In the genomic region with DNA sequence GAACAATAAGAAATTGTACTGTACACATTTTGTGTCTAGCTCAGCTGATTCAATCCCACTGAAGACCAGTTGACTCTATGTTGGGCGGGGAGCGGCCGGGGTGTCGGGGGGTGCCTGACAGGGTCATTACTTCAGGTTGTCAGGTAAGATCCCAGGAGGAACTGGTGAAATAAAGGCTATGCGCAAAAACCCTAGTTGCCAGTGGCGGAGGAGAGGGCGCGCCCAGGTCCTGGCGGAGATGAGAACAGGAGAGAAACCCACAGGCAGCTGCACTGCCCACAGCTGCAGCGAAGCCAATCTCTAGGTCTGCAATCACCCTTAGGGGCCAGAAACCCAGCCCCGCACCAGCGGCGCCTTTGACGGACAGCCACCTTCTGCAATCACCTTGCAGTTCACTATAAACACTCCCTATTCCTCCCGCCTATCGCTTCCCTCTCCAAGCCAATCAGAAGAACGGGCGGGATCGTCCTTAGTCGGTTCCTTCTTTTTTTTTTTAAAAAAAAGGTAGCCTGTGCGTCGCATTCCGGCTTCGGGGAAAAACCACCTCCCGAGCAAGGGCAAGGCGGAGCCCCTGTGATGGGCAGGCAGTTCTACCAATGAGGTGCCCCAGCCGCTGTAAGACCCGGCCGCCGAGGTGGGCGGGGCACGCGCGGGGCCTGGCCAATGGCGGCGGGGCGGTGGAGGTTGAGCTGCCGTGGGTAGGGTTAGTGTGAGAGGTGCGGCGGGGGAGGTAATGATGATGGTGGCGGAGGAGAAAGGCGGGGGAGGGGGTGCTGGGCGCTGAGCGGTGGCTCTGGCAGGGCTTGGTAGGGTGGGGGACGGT, we compare ENCODE assay signal across 1 cellular context.
TF ChIP-seq lines count a peak whose summit lies in the region.

A gene (plus strand): TSS at position 707 of the 823 bp plus-strand sequence. CDS start 1,479 bp downstream, outside the sequence.

TF ChIP-seq in HepG2, 621 proteins besides CTCF, POLR2A, EP300 and RAD21 (continued from another document and continues in another):
- TF ChIP-seq, protein P1, sequence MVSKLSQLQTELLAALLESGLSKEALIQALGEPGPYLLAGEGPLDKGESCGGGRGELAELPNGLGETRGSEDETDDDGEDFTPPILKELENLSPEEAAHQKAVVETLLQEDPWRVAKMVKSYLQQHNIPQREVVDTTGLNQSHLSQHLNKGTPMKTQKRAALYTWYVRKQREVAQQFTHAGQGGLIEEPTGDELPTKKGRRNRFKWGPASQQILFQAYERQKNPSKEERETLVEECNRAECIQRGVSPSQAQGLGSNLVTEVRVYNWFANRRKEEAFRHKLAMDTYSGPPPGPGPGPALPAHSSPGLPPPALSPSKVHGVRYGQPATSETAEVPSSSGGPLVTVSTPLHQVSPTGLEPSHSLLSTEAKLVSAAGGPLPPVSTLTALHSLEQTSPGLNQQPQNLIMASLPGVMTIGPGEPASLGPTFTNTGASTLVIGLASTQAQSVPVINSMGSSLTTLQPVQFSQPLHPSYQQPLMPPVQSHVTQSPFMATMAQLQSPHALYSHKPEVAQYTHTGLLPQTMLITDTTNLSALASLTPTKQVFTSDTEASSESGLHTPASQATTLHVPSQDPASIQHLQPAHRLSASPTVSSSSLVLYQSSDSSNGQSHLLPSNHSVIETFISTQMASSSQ (IDR thresholded peaks at IDR 0.05; ENCODE audit: low read depth) = 0 out of 2 replicates have a peak, but pooled peaks have one; percentile 27
- TF ChIP-seq, protein P1 (CRISPR knock-in tag; IDR thresholded peaks at IDR 0.05; ENCODE audit: borderline replicate concordance) = peak; percentile 64; the same call in 1 of the 2 replicates
- TF ChIP-seq, protein P2, sequence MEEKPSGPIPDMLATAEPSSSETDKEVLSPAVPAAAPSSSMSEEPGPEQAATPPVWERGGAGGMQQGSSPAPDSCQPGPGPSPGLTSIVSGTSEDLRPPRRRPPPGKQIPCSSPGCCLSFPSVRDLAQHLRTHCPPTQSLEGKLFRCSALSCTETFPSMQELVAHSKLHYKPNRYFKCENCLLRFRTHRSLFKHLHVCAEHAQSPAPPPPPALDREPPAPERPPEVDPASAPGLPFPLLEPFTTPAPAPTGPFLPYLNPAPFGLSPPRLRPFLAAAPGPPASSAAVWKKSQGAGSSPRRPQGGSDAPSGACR (CRISPR knock-in tag; IDR thresholded peaks at IDR 0.05) = no peak
- TF ChIP-seq ZNF777 (CRISPR knock-in tag; IDR thresholded peaks at IDR 0.05) (no peak), HOXA7 (CRISPR knock-in tag; IDR thresholded peaks at IDR 0.05) (no peak), FOXC1 (CRISPR knock-in tag; IDR thresholded peaks at IDR 0.05; ENCODE audit: borderline replicate concordance) (peak; percentile 62; the same call in 1 of the 2 replicates), ARNT2 (CRISPR knock-in tag; IDR thresholded peaks at IDR 0.05; ENCODE audit: low read depth) (peak; percentile 45; the same call in 1 of the 2 replicates), ZNF75D (CRISPR knock-in tag; IDR thresholded peaks at IDR 0.05; ENCODE audit: borderline replicate concordance) (no peak), ZNF709 (CRISPR knock-in tag; IDR thresholded peaks at IDR 0.05) (0 out of 2 replicates have a peak, but pooled peaks have one; percentile 37), ZNF10 (CRISPR knock-in tag; IDR thresholded peaks at IDR 0.05; ENCODE audit: borderline replicate concordance, low read depth) (no peak), SIX1 (CRISPR knock-in tag; IDR thresholded peaks at IDR 0.05; ENCODE audit: borderline replicate concordance) (no peak), RFX3 (CRISPR knock-in tag; IDR thresholded peaks at IDR 0.05) (no peak), SMARCC2 (IDR thresholded peaks at IDR 0.05) (no peak), ZC3H4 (CRISPR knock-in tag; IDR thresholded peaks at IDR 0.05; ENCODE audit: borderline replicate concordance) (no peak), ELF1 (CRISPR knock-in tag; IDR thresholded peaks at IDR 0.05) (peak; percentile 68), RAD51 (IDR thresholded peaks at IDR 0.05; ENCODE audit: borderline replicate concordance) (peak; percentile 44; the same call in 1 of the 2 replicates), RARA (CRISPR knock-in tag; IDR thresholded peaks at IDR 0.05) (peak; percentile 45), ZSCAN12 (CRISPR knock-in tag; IDR thresholded peaks at IDR 0.05) (peak; percentile 65; the same call in 1 of the 2 replicates), ZMYM3 (CRISPR knock-in tag; IDR thresholded peaks at IDR 0.05) (no peak), MYC (CRISPR knock-in tag; IDR thresholded peaks at IDR 0.05; ENCODE audit: borderline replicate concordance) (peak; percentile 15; the same call in 1 of the 2 replicates), GLI4 (CRISPR knock-in tag; IDR thresholded peaks at IDR 0.05; ENCODE audit: borderline replicate concordance) (no peak), SCMH1 (CRISPR knock-in tag; IDR thresholded peaks at IDR 0.05; ENCODE audit: borderline replicate concordance) (no peak), ZNF607 (CRISPR knock-in tag; IDR thresholded peaks at IDR 0.05; ENCODE audit: borderline replicate concordance) (no peak), ZKSCAN8 (CRISPR knock-in tag; IDR thresholded peaks at IDR 0.05; ENCODE audit: borderline replicate concordance) (no peak; the same call in 1 of the 2 replicates), MAFF (IDR thresholded peaks at IDR 0.05; ENCODE audit: low read depth, low read length) (no peak), KDM2A (CRISPR knock-in tag; IDR thresholded peaks at IDR 0.05; ENCODE audit: borderline replicate concordance, low read depth) (0 out of 2 replicates have a peak, but pooled peaks have one; percentile 47), ZNF878 (CRISPR knock-in tag; IDR thresholded peaks at IDR 0.05) (peak; percentile 90), SNRNP70 (IDR thresholded peaks at IDR 0.05; ENCODE audit: low read depth, low read length) (no peak), ZFP62 (CRISPR knock-in tag; IDR thresholded peaks at IDR 0.05) (no peak), ZNF737 (CRISPR knock-in tag; IDR thresholded peaks at IDR 0.05; ENCODE audit: borderline replicate concordance) (no peak), KMT2B (CRISPR knock-in tag; IDR thresholded peaks at IDR 0.05) (peak; percentile 70; the same call in 1 of the 2 replicates), ZBTB1 (CRISPR knock-in tag; IDR thresholded peaks at IDR 0.05; ENCODE audit: borderline replicate concordance) (no peak), PAF1 (CRISPR knock-in tag; IDR thresholded peaks at IDR 0.05) (no peak)
- TF ChIP-seq, protein P3, sequence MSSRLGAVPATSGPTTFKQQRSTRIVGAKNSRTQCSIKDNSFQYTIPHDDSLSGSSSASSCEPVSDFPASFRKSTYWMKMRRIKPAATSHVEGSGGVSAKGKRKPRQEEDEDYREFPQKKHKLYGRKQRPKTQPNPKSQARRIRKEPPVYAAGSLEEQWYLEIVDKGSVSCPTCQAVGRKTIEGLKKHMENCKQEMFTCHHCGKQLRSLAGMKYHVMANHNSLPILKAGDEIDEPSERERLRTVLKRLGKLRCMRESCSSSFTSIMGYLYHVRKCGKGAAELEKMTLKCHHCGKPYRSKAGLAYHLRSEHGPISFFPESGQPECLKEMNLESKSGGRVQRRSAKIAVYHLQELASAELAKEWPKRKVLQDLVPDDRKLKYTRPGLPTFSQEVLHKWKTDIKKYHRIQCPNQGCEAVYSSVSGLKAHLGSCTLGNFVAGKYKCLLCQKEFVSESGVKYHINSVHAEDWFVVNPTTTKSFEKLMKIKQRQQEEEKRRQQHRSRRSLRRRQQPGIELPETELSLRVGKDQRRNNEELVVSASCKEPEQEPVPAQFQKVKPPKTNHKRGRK (CRISPR knock-in tag; IDR thresholded peaks at IDR 0.05) = 0 out of 2 replicates have a peak, but pooled peaks have one; percentile 14
- TF ChIP-seq, protein P4, sequence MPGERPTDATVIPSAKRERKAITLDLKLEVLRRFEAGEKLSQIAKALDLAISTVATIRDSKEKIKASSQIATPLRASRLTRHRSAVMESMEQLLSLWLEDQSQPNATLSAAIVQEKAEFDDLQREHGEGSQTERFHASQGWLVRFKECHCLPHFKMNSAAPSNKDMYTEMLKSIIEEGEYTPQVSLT (CRISPR knock-in tag; IDR thresholded peaks at IDR 0.05; ENCODE audit: borderline replicate concordance, low read depth) = peak; percentile 95
- TF ChIP-seq, protein P5, sequence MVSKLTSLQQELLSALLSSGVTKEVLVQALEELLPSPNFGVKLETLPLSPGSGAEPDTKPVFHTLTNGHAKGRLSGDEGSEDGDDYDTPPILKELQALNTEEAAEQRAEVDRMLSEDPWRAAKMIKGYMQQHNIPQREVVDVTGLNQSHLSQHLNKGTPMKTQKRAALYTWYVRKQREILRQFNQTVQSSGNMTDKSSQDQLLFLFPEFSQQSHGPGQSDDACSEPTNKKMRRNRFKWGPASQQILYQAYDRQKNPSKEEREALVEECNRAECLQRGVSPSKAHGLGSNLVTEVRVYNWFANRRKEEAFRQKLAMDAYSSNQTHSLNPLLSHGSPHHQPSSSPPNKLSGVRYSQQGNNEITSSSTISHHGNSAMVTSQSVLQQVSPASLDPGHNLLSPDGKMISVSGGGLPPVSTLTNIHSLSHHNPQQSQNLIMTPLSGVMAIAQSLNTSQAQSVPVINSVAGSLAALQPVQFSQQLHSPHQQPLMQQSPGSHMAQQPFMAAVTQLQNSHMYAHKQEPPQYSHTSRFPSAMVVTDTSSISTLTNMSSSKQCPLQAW (CRISPR knock-in tag; IDR thresholded peaks at IDR 0.05) = peak; percentile 71
- TF ChIP-seq, protein P6, sequence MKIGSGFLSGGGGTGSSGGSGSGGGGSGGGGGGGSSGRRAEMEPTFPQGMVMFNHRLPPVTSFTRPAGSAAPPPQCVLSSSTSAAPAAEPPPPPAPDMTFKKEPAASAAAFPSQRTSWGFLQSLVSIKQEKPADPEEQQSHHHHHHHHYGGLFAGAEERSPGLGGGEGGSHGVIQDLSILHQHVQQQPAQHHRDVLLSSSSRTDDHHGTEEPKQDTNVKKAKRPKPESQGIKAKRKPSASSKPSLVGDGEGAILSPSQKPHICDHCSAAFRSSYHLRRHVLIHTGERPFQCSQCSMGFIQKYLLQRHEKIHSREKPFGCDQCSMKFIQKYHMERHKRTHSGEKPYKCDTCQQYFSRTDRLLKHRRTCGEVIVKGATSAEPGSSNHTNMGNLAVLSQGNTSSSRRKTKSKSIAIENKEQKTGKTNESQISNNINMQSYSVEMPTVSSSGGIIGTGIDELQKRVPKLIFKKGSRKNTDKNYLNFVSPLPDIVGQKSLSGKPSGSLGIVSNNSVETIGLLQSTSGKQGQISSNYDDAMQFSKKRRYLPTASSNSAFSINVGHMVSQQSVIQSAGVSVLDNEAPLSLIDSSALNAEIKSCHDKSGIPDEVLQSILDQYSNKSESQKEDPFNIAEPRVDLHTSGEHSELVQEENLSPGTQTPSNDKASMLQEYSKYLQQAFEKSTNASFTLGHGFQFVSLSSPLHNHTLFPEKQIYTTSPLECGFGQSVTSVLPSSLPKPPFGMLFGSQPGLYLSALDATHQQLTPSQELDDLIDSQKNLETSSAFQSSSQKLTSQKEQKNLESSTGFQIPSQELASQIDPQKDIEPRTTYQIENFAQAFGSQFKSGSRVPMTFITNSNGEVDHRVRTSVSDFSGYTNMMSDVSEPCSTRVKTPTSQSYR (CRISPR knock-in tag; IDR thresholded peaks at IDR 0.05; ENCODE audit: borderline replicate concordance) = 0 out of 2 replicates have a peak, but pooled peaks have one; percentile 24
- TF ChIP-seq, protein P7, sequence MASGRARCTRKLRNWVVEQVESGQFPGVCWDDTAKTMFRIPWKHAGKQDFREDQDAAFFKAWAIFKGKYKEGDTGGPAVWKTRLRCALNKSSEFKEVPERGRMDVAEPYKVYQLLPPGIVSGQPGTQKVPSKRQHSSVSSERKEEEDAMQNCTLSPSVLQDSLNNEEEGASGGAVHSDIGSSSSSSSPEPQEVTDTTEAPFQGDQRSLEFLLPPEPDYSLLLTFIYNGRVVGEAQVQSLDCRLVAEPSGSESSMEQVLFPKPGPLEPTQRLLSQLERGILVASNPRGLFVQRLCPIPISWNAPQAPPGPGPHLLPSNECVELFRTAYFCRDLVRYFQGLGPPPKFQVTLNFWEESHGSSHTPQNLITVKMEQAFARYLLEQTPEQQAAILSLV (CRISPR knock-in tag; IDR thresholded peaks at IDR 0.05; ENCODE audit: borderline replicate concordance) = peak; percentile 54; the same call in 1 of the 2 replicates
- TF ChIP-seq, protein P8, sequence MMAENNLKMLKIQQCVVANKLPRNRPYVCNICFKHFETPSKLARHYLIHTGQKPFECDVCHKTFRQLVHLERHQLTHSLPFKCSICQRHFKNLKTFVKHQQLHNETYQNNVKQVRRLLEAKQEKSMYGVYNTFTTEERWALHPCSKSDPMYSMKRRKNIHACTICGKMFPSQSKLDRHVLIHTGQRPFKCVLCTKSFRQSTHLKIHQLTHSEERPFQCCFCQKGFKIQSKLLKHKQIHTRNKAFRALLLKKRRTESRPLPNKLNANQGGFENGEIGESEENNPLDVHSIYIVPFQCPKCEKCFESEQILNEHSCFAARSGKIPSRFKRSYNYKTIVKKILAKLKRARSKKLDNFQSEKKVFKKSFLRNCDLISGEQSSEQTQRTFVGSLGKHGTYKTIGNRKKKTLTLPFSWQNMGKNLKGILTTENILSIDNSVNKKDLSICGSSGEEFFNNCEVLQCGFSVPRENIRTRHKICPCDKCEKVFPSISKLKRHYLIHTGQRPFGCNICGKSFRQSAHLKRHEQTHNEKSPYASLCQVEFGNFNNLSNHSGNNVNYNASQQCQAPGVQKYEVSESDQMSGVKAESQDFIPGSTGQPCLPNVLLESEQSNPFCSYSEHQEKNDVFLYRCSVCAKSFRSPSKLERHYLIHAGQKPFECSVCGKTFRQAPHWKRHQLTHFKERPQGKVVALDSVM (CRISPR knock-in tag; IDR thresholded peaks at IDR 0.05) = no peak
- TF ChIP-seq, protein P9, sequence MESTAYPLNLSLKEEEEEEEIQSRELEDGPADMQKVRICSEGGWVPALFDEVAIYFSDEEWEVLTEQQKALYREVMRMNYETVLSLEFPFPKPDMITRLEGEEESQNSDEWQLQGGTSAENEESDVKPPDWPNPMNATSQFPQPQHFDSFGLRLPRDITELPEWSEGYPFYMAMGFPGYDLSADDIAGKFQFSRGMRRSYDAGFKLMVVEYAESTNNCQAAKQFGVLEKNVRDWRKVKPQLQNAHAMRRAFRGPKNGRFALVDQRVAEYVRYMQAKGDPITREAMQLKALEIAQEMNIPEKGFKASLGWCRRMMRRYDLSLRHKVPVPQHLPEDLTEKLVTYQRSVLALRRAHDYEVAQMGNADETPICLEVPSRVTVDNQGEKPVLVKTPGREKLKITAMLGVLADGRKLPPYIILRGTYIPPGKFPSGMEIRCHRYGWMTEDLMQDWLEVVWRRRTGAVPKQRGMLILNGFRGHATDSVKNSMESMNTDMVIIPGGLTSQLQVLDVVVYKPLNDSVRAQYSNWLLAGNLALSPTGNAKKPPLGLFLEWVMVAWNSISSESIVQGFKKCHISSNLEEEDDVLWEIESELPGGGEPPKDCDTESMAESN (CRISPR knock-in tag; conservative IDR thresholded peaks at IDR 0.05) = peak; percentile 50; the same call in 1 of the 2 replicates
